ENCODE assay signal across 1 cellular context in genomic region chr7:55912748-55913158, GRCh38.
A peak's percentile ranks its signal among the peaks of the same experiment; 100 is the strongest.
TF ChIP-seq lines count a peak whose summit lies in the region.

No MANE protein-coding gene starts in this region.

TF ChIP-seq in K562, 482 proteins besides CTCF, POLR2A, EP300 and RAD21 (continued from another document):
- no peak for TF ChIP-seq FOXO4 (CRISPR knock-in tag; IDR thresholded peaks at IDR 0.05)
- TF ChIP-seq ATF3 (IDR thresholded peaks at IDR 0.05) = no peak
- TF ChIP-seq ATF3 (CRISPR knock-in tag; conservative IDR thresholded peaks at IDR 0.05) = no peak
- TF ChIP-seq BRD9 (IDR thresholded peaks at IDR 0.05; ENCODE audit: low read depth, partially characterized antibody) = no peak
- TF ChIP-seq ZNF609 (CRISPR knock-in tag; IDR thresholded peaks at IDR 0.05; ENCODE audit: borderline replicate concordance) = no peak
- no peak for TF ChIP-seq CHD7 (IDR thresholded peaks at IDR 0.05; ENCODE audit: low read depth, low read length)
- peak; percentile 57; the same call in 1 of the 2 replicates for TF ChIP-seq MAFK (IDR thresholded peaks at IDR 0.05; ENCODE audit: low read length)
- TF ChIP-seq POLR3G (IDR thresholded peaks at IDR 0.05; ENCODE audit: extremely low read depth, insufficient read length, insufficient replicate concordance) = no peak
- no peak for TF ChIP-seq PHB2 (IDR thresholded peaks at IDR 0.05; ENCODE audit: low read depth)
- no peak for TF ChIP-seq MCM7 (IDR thresholded peaks at IDR 0.05)
- TF ChIP-seq FIP1L1 (IDR thresholded peaks at IDR 0.05; ENCODE audit: low read depth, low read length, poor library complexity, severe bottlenecking) = no peak
- no peak for TF ChIP-seq NCOA4 (IDR thresholded peaks at IDR 0.05; ENCODE audit: partially characterized antibody)
